21 cellular contexts compared by ENCODE assay signal in genomic region chrX:153703036-153703370, GRCh38. TPM values are rescaled to one million over a fixed set of nuclear protein-coding genes. Genes with fewer than 3 reads are reported as not detected.
A peak's percentile ranks its signal among the peaks of the same experiment; 100 is the strongest.
DNase-seq lines count a peak whose midpoint lies in the region; ATAC-seq and TF ChIP-seq lines count a peak whose summit lies in the region.
"Had no signal": no experiment of that assay in that cellular context is flagged by ENCODE, and none has a peak within 500 bp of the region (broad histone marks: within the 10 kb centered on the region; RNA-seq: fewer than 3 reads in every experiment).

No MANE protein-coding gene starts in this region.

- no peak overlapping the region for H3K9ac ChIP-seq in muscle layer of colon (ENCODE audit: low read length)

- peak overlapping the region in 7 of 12 donors; percentile 24 to 86 (median 75) for H3K27ac ChIP-seq in heart left ventricle
- H3K27ac ChIP-seq in muscle layer of colon (ENCODE audit: low read depth, low read length): peak overlapping the region; percentile 50
- H3K27ac ChIP-seq: PC-9 had no signal

- DNase-seq in heart left ventricle (peak in 3 of 5 donors; percentile 57 to 84 (median 60)), cardiac septum (ENCODE audit: low spot score) (no peak), fibroblast of pulmonary artery (ENCODE audit: low read depth) (peak; percentile 78), NCI-H2029 (lab: John Stamatoyannopoulos, UW) (no peak), NCI-H1417 (lab: John Stamatoyannopoulos, UW) (no peak)
- DNase-seq in activated CD8-positive, alpha-beta memory T cell treated with anti-CD3 and anti-CD28 coated beads, Interleukin-2, amount 10 ng/mL, durations not matched to agents 7 days and 5 days: no peak
- DNase-seq: activated effector memory CD4-positive, alpha-beta T cell treated with Interleukin-2 at 50 U/mL for 16 hours; effector CD8-positive, alpha-beta T cell; GDM1; glutamatergic neuron; kidney glomerular epithelial cell; naive thymus-derived CD8-positive, alpha-beta T cell; NCI-H1092 treated with DMSO at 0.1 percent for 48 hours; NCI-H524 treated with DMSO at 0.1 percent for 48 hours; stimulated activated CD4-positive, alpha-beta T cell treated with anti-CD3 and anti-CD28 coated beads, Interleukin-4, amount 100 ng/mL, for 1 hour; trophoblast cell had no signal

- TF ChIP-seq CTCF in heart left ventricle (IDR thresholded peaks at IDR 0.05): no peak
- no peak for TF ChIP-seq CTCF in fibroblast of pulmonary artery (IDR thresholded peaks at IDR 0.05; ENCODE audit: low read length, missing control alignments)

- H3K9me3 ChIP-seq in heart left ventricle: no peaks in the 10 kb centered on the region
- H3K9me3 ChIP-seq in muscle layer of colon (ENCODE audit: low read length): no peaks in the 10 kb centered on the region

- ATAC-seq in heart left ventricle (peak in 2 of 4 donors; percentile 5 to 16), GM18498 (IDR thresholded peaks at IDR 0.05; ENCODE audit: unreplicated experiment) (no peak)
- no peak for ATAC-seq in activated CD8-positive, alpha-beta memory T cell treated with anti-CD3 and anti-CD28 coated beads, Interleukin-2, amount 10 ng/mL, durations not matched to agents 7 days and 5 days
- ATAC-seq: naive thymus-derived CD8-positive, alpha-beta T cell had no signal

- CTCF ChIA-PET in activated CD8-positive, alpha-beta memory T cell treated with anti-CD3 and anti-CD28 coated beads, Interleukin-2, amount 10 ng/mL, durations not matched to agents 7 days and 5 days (lab: Charles Lee): interaction anchor here (1.4 kb wide), 1 partner anchor 34 kb away, joined by 3 read pairs; no protein-coding TSS in a partner anchor

- no peaks in the 10 kb centered on the region for H3K9me3 Mint-ChIP-seq in activated CD8-positive, alpha-beta memory T cell treated with anti-CD3 and anti-CD28 coated beads, Interleukin-2, amount 10 ng/mL, durations not matched to agents 7 days and 5 days (ENCODE audit: low read depth)
- H3K9me3 Mint-ChIP-seq: naive thymus-derived CD8-positive, alpha-beta T cell had no signal

- H3K27ac Mint-ChIP-seq in activated CD8-positive, alpha-beta memory T cell treated with anti-CD3 and anti-CD28 coated beads, Interleukin-2, amount 10 ng/mL, durations not matched to agents 7 days and 5 days: no peak overlapping the region
- H3K27ac Mint-ChIP-seq: brain had no signal

- H3K4me1 Mint-ChIP-seq in activated CD8-positive, alpha-beta memory T cell treated with anti-CD3 and anti-CD28 coated beads, Interleukin-2, amount 10 ng/mL, durations not matched to agents 7 days and 5 days: no peaks in the 10 kb centered on the region

- no peaks in the 10 kb centered on the region for H3K36me3 Mint-ChIP-seq in activated CD8-positive, alpha-beta memory T cell treated with anti-CD3 and anti-CD28 coated beads, Interleukin-2, amount 10 ng/mL, durations not matched to agents 7 days and 5 days
- H3K36me3 Mint-ChIP-seq: brain had no signal

- H3K4me3 ChIP-seq in heart left ventricle (no peak overlapping the region), fibroblast of pulmonary artery (replicated peaks; ENCODE audit: low read depth, low read length) (no peak overlapping the region), muscle layer of colon (ENCODE audit: low read depth in 1 of 2, low read length in 2 of 2) (no peak overlapping the region)
- H3K4me3 ChIP-seq: PC-9 had no signal

- H3K36me3 ChIP-seq in heart left ventricle (peaks cover 0 to 25% (median 3%) of the 10 kb centered on the region in 9 donors), muscle layer of colon (ENCODE audit: insufficient read depth, low read length) (no peaks in the 10 kb centered on the region)

- no peak overlapping the region for H3K4me3 Mint-ChIP-seq in activated CD8-positive, alpha-beta memory T cell treated with anti-CD3 and anti-CD28 coated beads, Interleukin-2, amount 10 ng/mL, durations not matched to agents 7 days and 5 days
- H3K4me3 Mint-ChIP-seq: brain; naive thymus-derived CD8-positive, alpha-beta T cell had no signal

- intact Hi-C loops in heart left ventricle (cut with DNase I) (no loop called here), cardiac septum (cut with DNase I) (no loop called here)

- no peak for TF ChIP-seq POLR2A in heart left ventricle (IDR thresholded peaks at IDR 0.05)

- H3K27me3 Mint-ChIP-seq in activated CD8-positive, alpha-beta memory T cell treated with anti-CD3 and anti-CD28 coated beads, Interleukin-2, amount 10 ng/mL, durations not matched to agents 7 days and 5 days: no peaks in the 10 kb centered on the region
- H3K27me3 Mint-ChIP-seq: naive thymus-derived CD8-positive, alpha-beta T cell had no signal

- H3K4me1 ChIP-seq in heart left ventricle (peaks cover 0 to 31% (median 0%) of the 10 kb centered on the region in 12 donors), muscle layer of colon (ENCODE audit: insufficient read depth, low read length) (peaks cover 12% of the 10 kb centered on the region)

- WGBS in heart left ventricle, 4 donors: 45 to 70% (median 58%) methylated on average over 10 to 16 of the region's 16 CpGs

- no peaks in the 10 kb centered on the region for H3K27me3 ChIP-seq in heart left ventricle
- no peaks in the 10 kb centered on the region for H3K27me3 ChIP-seq in muscle layer of colon (ENCODE audit: control insufficient read depth in 1 of 2, insufficient read depth in 2 of 2, low read length in 2 of 2)

RNA-seq across cellular contexts. Expression of gene SLC6A8, which starts 15.3 kb away (rescaled TPM):
- total RNA-seq in heart left ventricle (100 to 1,000 TPM; 113 to 203 (median 179) TPM), cardiac septum (144 TPM)
- polyA plus RNA-seq in heart left ventricle: 100 to 1,000 TPM; 138 to 241 TPM
- 1 to 10 TPM in 1 of 2 experiments, under 1 TPM in 1; 0.93 to 1.1 TPM for total RNA-seq in activated CD8-positive, alpha-beta memory T cell treated with anti-CD3 and anti-CD28 coated beads, Interleukin-2, amount 10 ng/mL, durations not matched to agents 7 days and 5 days

RNA-seq across cellular contexts. Expression of gene BCAP31, which starts 21.2 kb away (rescaled TPM):
- total RNA-seq in heart left ventricle (100 to 1,000 TPM in 5 of 9 donors, 10 to 100 TPM in 4; 59.9 to 162 (median 102) TPM), cardiac septum (98.0 TPM)
- polyA plus RNA-seq in heart left ventricle: 100 to 1,000 TPM in 1 of 2 donors, 10 to 100 TPM in 1; 87.7 to 158 TPM
- total RNA-seq in activated CD8-positive, alpha-beta memory T cell treated with anti-CD3 and anti-CD28 coated beads, Interleukin-2, amount 10 ng/mL, durations not matched to agents 7 days and 5 days: 100 to 1,000 TPM; 137 to 148 TPM

RNA-seq across cellular contexts. Expression of gene ABCD1, which starts 21.7 kb away (rescaled TPM):
- total RNA-seq in heart left ventricle (10 to 100 TPM; 13.5 to 25.6 (median 17.6) TPM), cardiac septum (15.1 TPM)
- polyA plus RNA-seq in heart left ventricle: 10 to 100 TPM; 12.9 to 13.5 TPM
- total RNA-seq in activated CD8-positive, alpha-beta memory T cell treated with anti-CD3 and anti-CD28 coated beads, Interleukin-2, amount 10 ng/mL, durations not matched to agents 7 days and 5 days: 10 to 100 TPM; 10.7 to 18.3 TPM

RNA-seq across cellular contexts. Expression of gene PNCK, which starts 29.4 kb away (rescaled TPM):
- total RNA-seq in heart left ventricle (1 to 10 TPM; 3.1 to 7.3 (median 6.6) TPM), cardiac septum (7.6 TPM)
- 1 to 10 TPM; 1.4 to 3.2 TPM for polyA plus RNA-seq in heart left ventricle
- not detected for total RNA-seq in activated CD8-positive, alpha-beta memory T cell treated with anti-CD3 and anti-CD28 coated beads, Interleukin-2, amount 10 ng/mL, durations not matched to agents 7 days and 5 days
- total RNA-seq: activated CD8-positive, alpha-beta memory T cell treated with anti-CD3 and anti-CD28 coated beads for 36 hours; naive thymus-derived CD8-positive, alpha-beta T cell had no signal
- polyA plus RNA-seq: naive thymus-derived CD8-positive, alpha-beta T cell had no signal

RNA-seq across cellular contexts. Expression of gene DUSP9, which starts 56.0 kb away (rescaled TPM):
- under 1 TPM in 1 of 9 donors, not detected in 8; 0.25 TPM for total RNA-seq in heart left ventricle
- under 1 TPM in 1 of 2 donors, not detected in 1; 0.04 TPM for polyA plus RNA-seq in heart left ventricle
- total RNA-seq in cardiac septum: not detected
- total RNA-seq in activated CD8-positive, alpha-beta memory T cell treated with anti-CD3 and anti-CD28 coated beads, Interleukin-2, amount 10 ng/mL, durations not matched to agents 7 days and 5 days: under 1 TPM in 1 of 2 experiments, not detected in 1; 0.09 TPM
- total RNA-seq: naive thymus-derived CD8-positive, alpha-beta T cell had no signal
- polyA plus RNA-seq: naive thymus-derived CD8-positive, alpha-beta T cell had no signal

Comparison
In these comparisons a context has a peak if more than half of its experiments do, and no peak if none do; other contexts are left out.
1. DNase-seq: peak in heart left ventricle (3 of 5) and fibroblast of pulmonary artery (single experiment); none in cardiac septum (single experiment), activated CD8-positive, alpha-beta memory T cell treated with anti-CD3 and anti-CD28 coated beads, Interleukin-2, amount 10 ng/mL, durations not matched to agents 7 days and 5 days (single experiment), NCI-H2029 (single experiment) and NCI-H1417 (0 of 3).
2. RNA of gene SLC6A8, which starts 15.3 kb away (total RNA-seq): 113 to 203 TPM in heart left ventricle and 144 TPM in cardiac septum (single experiment); 0.93 to 1.1 TPM in activated CD8-positive, alpha-beta memory T cell treated with anti-CD3 and anti-CD28 coated beads, Interleukin-2, amount 10 ng/mL, durations not matched to agents 7 days and 5 days; every median in the first group is over 10 times any median in the second.